6 cellular contexts compared by ENCODE assay signal in genomic region chr14:64539186-64539552, GRCh38.
DNase-seq lines count a peak whose midpoint lies in the region; ATAC-seq and TF ChIP-seq lines count a peak whose summit lies in the region.

No MANE protein-coding gene starts in this region.

- no peaks in the 10 kb centered on the region for H3K36me3 ChIP-seq in RWPE2 (ENCODE audit: low read depth)

- peak overlapping the region; percentile 77 for H3K27ac ChIP-seq in RWPE2 (ENCODE audit: poor library complexity, severe bottlenecking)

- H3K9me3 ChIP-seq in RWPE2 (ENCODE audit: severe bottlenecking), result no peaks in the 10 kb centered on the region

- H3K4me3 ChIP-seq in RWPE2 (ENCODE audit: severe bottlenecking), result peak overlapping the region; percentile 36

- H3K27me3 ChIP-seq in RWPE2 (ENCODE audit: insufficient read depth, poor library complexity, severe bottlenecking), result no peaks in the 10 kb centered on the region

- no peak for TF ChIP-seq CTCF in RWPE2 (IDR thresholded peaks at IDR 0.05; ENCODE audit: poor library complexity, severe bottlenecking)

- no peaks in the 10 kb centered on the region for H3K4me1 ChIP-seq in RWPE2 (ENCODE audit: insufficient read depth, poor library complexity, severe bottlenecking)

- ATAC-seq in RWPE2 (ENCODE audit: low read depth) (no peak), HG03135 (IDR thresholded peaks at IDR 0.05; ENCODE audit: unreplicated experiment) (no peak), GM21717 (IDR thresholded peaks at IDR 0.05; ENCODE audit: unreplicated experiment) (no peak)

- DNase-seq in AG20443 (ENCODE audit: low spot score), result peak; percentile 14
- no peak for DNase-seq in RWPE2 (ENCODE audit: low spot score)
- DNase-seq in kidney glomerular epithelial cell (lab: John Stamatoyannopoulos, UW), result peak; percentile 15
- DNase-seq in anterior cingulate cortex (lab: John Stamatoyannopoulos, UW), result no peak

Comparison
In these comparisons a context has a peak if more than half of its experiments do, and no peak if none do; other contexts are left out.
1. DNase-seq: peak in AG20443 (single experiment) and kidney glomerular epithelial cell (single experiment); none in RWPE2 (single experiment) and anterior cingulate cortex (0 of 58).